ENCODE assay signal across 8 cellular contexts in the genomic region with DNA sequence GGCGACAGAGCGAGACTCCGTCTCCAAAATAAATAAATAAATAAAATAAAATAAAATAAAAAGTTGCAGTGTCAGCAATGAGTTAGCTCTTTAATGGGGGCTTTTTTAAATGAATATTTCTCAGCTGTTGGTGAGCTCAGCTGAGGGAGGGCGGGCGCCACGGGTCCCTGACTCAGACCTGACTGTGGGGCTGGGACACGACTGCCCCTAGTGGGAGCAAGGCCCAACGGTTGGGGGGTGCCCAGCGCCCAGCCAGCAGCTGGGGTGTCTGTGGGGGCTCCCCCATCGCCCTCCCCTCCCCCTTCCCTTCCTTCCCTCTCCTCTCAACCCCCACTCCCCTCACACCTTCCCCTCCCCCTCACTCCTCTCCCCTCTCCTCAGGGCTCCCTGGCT. TPM values are rescaled to one million over a fixed set of nuclear protein-coding genes. Genes with fewer than 3 reads are reported as not detected.
DNase-seq lines count a peak whose midpoint lies in the region; ATAC-seq, FAIRE-seq and TF ChIP-seq lines count a peak whose summit lies in the region.

No MANE protein-coding gene starts in this region.

- H3K4me1 Mint-ChIP-seq in naive thymus-derived CD4-positive, alpha-beta T cell, result peaks cover 20 to 52% (median 38%) of the 10 kb centered on the region in 7 donors

- H3K36me3 ChIP-seq in left ventricle myocardium inferior, result no peaks in the 10 kb centered on the region
- H3K36me3 ChIP-seq in naive thymus-derived CD4-positive, alpha-beta T cell (ENCODE audit: control insufficient read depth in 2 of 3, insufficient read depth in 3 of 3, low read length in 3 of 3), result no peaks in the 10 kb centered on the region

- CTCF ChIA-PET in naive thymus-derived CD4-positive, alpha-beta T cell (lab: Charles Lee), result interaction anchor here (0.6 to 1.7 kb wide), 4 partner anchors 10 to 821 kb away, joined by 3 to 6 read pairs (median 3); no protein-coding TSS in a partner anchor

- POLR2A ChIA-PET in naive thymus-derived CD4-positive, alpha-beta T cell (lab: Charles Lee), result interaction anchor here (0.7 to 1.7 kb wide), 4 partner anchors 9 to 46 kb away, joined by 3 to 6 read pairs (median 4); partner anchors contain the start of gene PWWP2B

- no peak for ATAC-seq in Right ventricle myocardium superior (ENCODE audit: poor library complexity)
- peak; percentile 63 for ATAC-seq in naive thymus-derived CD4-positive, alpha-beta T cell
- ATAC-seq in HG02840 (IDR thresholded peaks at IDR 0.05; ENCODE audit: low FRiP score, unreplicated experiment), result no peak

- peak overlapping the region in 4 of 10 donors; percentile 12 to 82 (median 36) for H3K4me3 Mint-ChIP-seq in naive thymus-derived CD4-positive, alpha-beta T cell

- no peak for FAIRE-seq in HTR-8/SVneo (lab: Jason Lieb, UNC)

- peaks cover 0 to 4% (median 0%) of the 10 kb centered on the region in 11 donors for H3K9me3 Mint-ChIP-seq in naive thymus-derived CD4-positive, alpha-beta T cell

- TF ChIP-seq CTCF in left ventricle myocardium inferior (IDR thresholded peaks at IDR 0.05; ENCODE audit: borderline replicate concordance), result peak; percentile 41

- H3K4me3 ChIP-seq in left ventricle myocardium inferior, result no peak overlapping the region
- H3K4me3 ChIP-seq in naive thymus-derived CD4-positive, alpha-beta T cell (ENCODE audit: low read length), result no peak overlapping the region

- H3K4me1 ChIP-seq in left ventricle myocardium inferior, result peaks cover 14% of the 10 kb centered on the region
- H3K4me1 ChIP-seq in naive thymus-derived CD4-positive, alpha-beta T cell (ENCODE audit: control insufficient read depth in 2 of 2, insufficient read depth in 2 of 2, low read length in 2 of 2), result peaks cover 21 to 45% of the 10 kb centered on the region in 2 donors

- intact Hi-C loops in left ventricle myocardium inferior (cut with micrococcal nuclease) (no loop called here), Right ventricle myocardium superior (cut with DNase I) (no loop called here)
- intact Hi-C loops in naive thymus-derived CD4-positive, alpha-beta T cell (cut with micrococcal nuclease), result loop anchor here in 1 of 2 donors (1.0 kb wide), 1 partner anchor 9 kb away; no protein-coding TSS in a partner anchor

- peaks cover 0 to 4% (median 0%) of the 10 kb centered on the region in 5 donors for H3K36me3 Mint-ChIP-seq in naive thymus-derived CD4-positive, alpha-beta T cell

- no peaks in the 10 kb centered on the region for H3K27me3 Mint-ChIP-seq in naive thymus-derived CD4-positive, alpha-beta T cell

- H3K9me3 ChIP-seq in left ventricle myocardium inferior (replicated peaks), result no peaks in the 10 kb centered on the region
- H3K9me3 ChIP-seq in naive thymus-derived CD4-positive, alpha-beta T cell (ENCODE audit: control insufficient read depth in 2 of 3, low read length in 3 of 3), result no peaks in the 10 kb centered on the region

- DNase-seq in left ventricle myocardium inferior (no peak), Right ventricle myocardium superior (no peak), T follicular helper cell (ENCODE audit: low read depth) (peak; percentile 58), NCI-H146 treated with DMSO at 0.1 percent for 48 hours (lab: John Stamatoyannopoulos, UW; ENCODE audit: unreplicated experiment) (no peak), HTR-8/SVneo (ENCODE audit: insufficient read length, low spot score) (no peak)
- DNase-seq in activated naive CD4-positive, alpha-beta T cell treated with anti-CD3 and anti-CD28 coated beads, Interleukin-2, amount 50 U/mL, for 16 hours, result peak; percentile 81
- peak; percentile 45 to 78 (median 58) for DNase-seq in naive thymus-derived CD4-positive, alpha-beta T cell

- H3K27me3 ChIP-seq in left ventricle myocardium inferior (ENCODE audit: low read depth), result no peaks in the 10 kb centered on the region
- no peaks in the 10 kb centered on the region for H3K27me3 ChIP-seq in naive thymus-derived CD4-positive, alpha-beta T cell (ENCODE audit: control insufficient read depth in 2 of 2, insufficient read depth in 2 of 2, low read length in 2 of 2)

- H3K27ac Mint-ChIP-seq in naive thymus-derived CD4-positive, alpha-beta T cell, result peak overlapping the region in 6 of 9 donors; percentile 53 to 96 (median 84)

- no peak overlapping the region for H3K27ac ChIP-seq in left ventricle myocardium inferior (replicated peaks)
- H3K27ac ChIP-seq in naive thymus-derived CD4-positive, alpha-beta T cell (ENCODE audit: low read depth, low read length), result peak overlapping the region; percentile 98

RNA-seq across cellular contexts. Expression of gene PWWP2B, which starts 46.6 kb away (rescaled TPM):
- 17.2 TPM for total RNA-seq in left ventricle myocardium inferior
- 23.0 TPM for total RNA-seq in Right ventricle myocardium superior
- total RNA-seq in naive thymus-derived CD4-positive, alpha-beta T cell, result 10 to 100 TPM in 4 of 5 experiments, 1 to 10 TPM in 1; 9.1 to 22.2 (median 12.1) TPM
- 1 to 10 TPM; 1.5 to 3.6 TPM for polyA plus RNA-seq in naive thymus-derived CD4-positive, alpha-beta T cell

Comparison
In these comparisons a context has a peak if more than half of its experiments do, and no peak if none do; other contexts are left out.
1. DNase-seq: peak in T follicular helper cell (single experiment), activated naive CD4-positive, alpha-beta T cell treated with anti-CD3 and anti-CD28 coated beads, Interleukin-2, amount 50 U/mL, for 16 hours (single experiment) and naive thymus-derived CD4-positive, alpha-beta T cell (9 of 9); none in left ventricle myocardium inferior (single experiment), Right ventricle myocardium superior (single experiment), NCI-H146 treated with DMSO at 0.1 percent for 48 hours (single experiment) and HTR-8/SVneo (single experiment).